14 cellular contexts compared by ENCODE assay signal in genomic region chr14:104802120-104802912, GRCh38. TPM values are rescaled to one million over a fixed set of nuclear protein-coding genes. Genes with fewer than 3 reads are reported as not detected.
DNase-seq lines count a peak whose midpoint lies in the region; ATAC-seq and TF ChIP-seq lines count a peak whose summit lies in the region.
"Had no signal": no experiment of that assay in that cellular context is flagged by ENCODE, and none has a peak within 500 bp of the region (broad histone marks: within the 10 kb centered on the region; RNA-seq: fewer than 3 reads in every experiment).

No MANE protein-coding gene starts in this region.

- H3K9me3 Mint-ChIP-seq in activated T-cell treated with anti-CD3 and anti-CD28 coated beads, Interleukin-2, amount 50 U/mL, for 24 hours: no peaks in the 10 kb centered on the region
- no peaks in the 10 kb centered on the region for H3K9me3 Mint-ChIP-seq in endodermal cell
- no peaks in the 10 kb centered on the region for H3K9me3 Mint-ChIP-seq in stimulated activated effector memory CD8-positive, alpha-beta T cell treated with anti-CD3 and anti-CD28 coated beads, Interleukin-12 subunit alpha, Interleukin-12 subunit beta, amount 100 ng/mL, for 72 hours

- no TSS peak for BruUV-seq in PC-9 (replicated peaks; lab: Mats Ljungman, UMichigan)

- peak overlapping the region; percentile 80 for H3K4me3 Mint-ChIP-seq in activated T-cell treated with anti-CD3 and anti-CD28 coated beads, Interleukin-2, amount 50 U/mL, for 24 hours
- H3K4me3 Mint-ChIP-seq in endodermal cell: peak overlapping the region; percentile 62
- H3K4me3 Mint-ChIP-seq in stimulated activated effector memory CD8-positive, alpha-beta T cell treated with anti-CD3 and anti-CD28 coated beads, Interleukin-12 subunit alpha, Interleukin-12 subunit beta, amount 100 ng/mL, for 72 hours: peak overlapping the region; percentile 79

- H3K4me1 ChIP-seq in PC-9 (replicated peaks; ENCODE audit: insufficient read depth) (peaks cover 16% of the 10 kb centered on the region), endodermal cell (ENCODE audit: control insufficient read depth, insufficient read depth, low read length) (peaks cover 4% of the 10 kb centered on the region), tibial artery (peaks cover 5 to 52% (median 28%) of the 10 kb centered on the region in 4 donors)

- CTCF ChIA-PET in PC-9 (lab: Charles Lee): no interaction called here

- POLR2A ChIA-PET in PC-9 (lab: Charles Lee; ENCODE audit: unreplicated experiment): no interaction called here

- H3K4me2 ChIP-seq in PC-9: peak overlapping the region; percentile 90

- peaks cover 3% of the 10 kb centered on the region for H3K36me3 Mint-ChIP-seq in activated T-cell treated with anti-CD3 and anti-CD28 coated beads, Interleukin-2, amount 50 U/mL, for 24 hours (ENCODE audit: low read depth)
- H3K36me3 Mint-ChIP-seq in endodermal cell (ENCODE audit: low read depth): peaks cover 3% of the 10 kb centered on the region
- no peaks in the 10 kb centered on the region for H3K36me3 Mint-ChIP-seq in stimulated activated effector memory CD8-positive, alpha-beta T cell treated with anti-CD3 and anti-CD28 coated beads, Interleukin-12 subunit alpha, Interleukin-12 subunit beta, amount 100 ng/mL, for 72 hours

- peaks cover 26% of the 10 kb centered on the region for H3F3A ChIP-seq in PC-9 (ENCODE audit: insufficient read depth, low read depth)

- no peaks in the 10 kb centered on the region for H3K27me3 ChIP-seq in PC-9 (ENCODE audit: insufficient read depth, low read depth)
- peaks cover 21% of the 10 kb centered on the region for H3K27me3 ChIP-seq in endodermal cell (ENCODE audit: control insufficient read depth, insufficient read depth, low read length, poor library complexity, severe bottlenecking)
- H3K27me3 ChIP-seq in tibial artery: no peaks in the 10 kb centered on the region
- H3K27me3 ChIP-seq: right atrium auricular region, upper lobe of left lung had no signal

- ATAC-seq in stimulated activated effector memory CD8-positive, alpha-beta T cell treated with anti-CD3 and anti-CD28 coated beads, Interleukin-12 subunit alpha, Interleukin-12 subunit beta, amount 100 ng/mL, for 72 hours: no peak
- no peak for ATAC-seq in HG02840 (IDR thresholded peaks at IDR 0.05; ENCODE audit: low FRiP score, unreplicated experiment)

- DNase-seq in activated T-cell treated with anti-CD3 and anti-CD28 coated beads, Interleukin-2, amount 50 U/mL, for 24 hours: no peak
- no peak for DNase-seq in activated T-cell treated with anti-CD3 and anti-CD28 coated beads, Interleukin-2, amount 50 U/mL, for 48 hours
- no peak for DNase-seq in PC-9
- DNase-seq in endodermal cell: no peak
- DNase-seq in stimulated activated effector memory CD8-positive, alpha-beta T cell treated with anti-CD3 and anti-CD28 coated beads, Interleukin-12 subunit alpha, Interleukin-12 subunit beta, amount 100 ng/mL, for 72 hours (ENCODE audit: low spot score in 2 of 2): no peak
- no peak for DNase-seq in tibial artery
- no peak for DNase-seq in middle frontal gyrus (ENCODE audit: extremely low spot score, low spot score)
- DNase-seq: activated CD8-positive, alpha-beta memory T cell treated with anti-CD3 and anti-CD28 coated beads, Interleukin-2, amount 50 U/mL, for 4 hours; hippocampal formation; NCI-H1694; NK-92 treated with Interleukin-12 subunit alpha and Interleukin-12 subunit beta, amount 100 ng/mL, for 24 hours had no signal

- WGBS in endodermal cell (ENCODE audit: insufficient coverage in 1 of 2, insufficient read length in 1 of 2), 2 experiments: 93 to 95% methylated on average over 28 to 34 of the region's 34 CpGs

- H3K27ac Mint-ChIP-seq in activated T-cell treated with anti-CD3 and anti-CD28 coated beads, Interleukin-2, amount 50 U/mL, for 24 hours: no peak overlapping the region
- H3K27ac Mint-ChIP-seq in endodermal cell: no peak overlapping the region
- no peak overlapping the region for H3K27ac Mint-ChIP-seq in stimulated activated effector memory CD8-positive, alpha-beta T cell treated with anti-CD3 and anti-CD28 coated beads, Interleukin-12 subunit alpha, Interleukin-12 subunit beta, amount 100 ng/mL, for 72 hours

- H3K4me3 ChIP-seq in PC-9: no peak overlapping the region
- no peak overlapping the region for H3K4me3 ChIP-seq in endodermal cell (ENCODE audit: low read length)
- peak overlapping the region in 1 of 2 donors; percentile 89 for H3K4me3 ChIP-seq in tibial artery

- peaks cover 30% of the 10 kb centered on the region for H3K4me1 Mint-ChIP-seq in activated T-cell treated with anti-CD3 and anti-CD28 coated beads, Interleukin-2, amount 50 U/mL, for 24 hours (ENCODE audit: low read depth)
- peaks cover 9% of the 10 kb centered on the region for H3K4me1 Mint-ChIP-seq in endodermal cell
- H3K4me1 Mint-ChIP-seq in stimulated activated effector memory CD8-positive, alpha-beta T cell treated with anti-CD3 and anti-CD28 coated beads, Interleukin-12 subunit alpha, Interleukin-12 subunit beta, amount 100 ng/mL, for 72 hours: peaks cover 33% of the 10 kb centered on the region

- H2AFZ ChIP-seq in PC-9: no peak overlapping the region

- H4K20me1 ChIP-seq in PC-9 (ENCODE audit: insufficient read depth): peaks cover 4% of the 10 kb centered on the region

- intact Hi-C loops in PC-9 (cut with micrococcal nuclease; ENCODE audit: unreplicated experiment): no loop called here
- intact Hi-C loops in tibial artery (cut with DNase I; ENCODE audit: low total_unique reads): no loop called here

- H3K27me3 Mint-ChIP-seq in activated T-cell treated with anti-CD3 and anti-CD28 coated beads, Interleukin-2, amount 50 U/mL, for 24 hours: peaks cover 6% of the 10 kb centered on the region
- H3K27me3 Mint-ChIP-seq in endodermal cell (ENCODE audit: insufficient read depth): peaks cover 42% of the 10 kb centered on the region

- TF ChIP-seq CTCF in PC-9 (conservative IDR thresholded peaks at IDR 0.05) (no peak), endodermal cell (conservative IDR thresholded peaks at IDR 0.05) (no peak), tibial artery (IDR thresholded peaks at IDR 0.05) (no peak)

- H3K79me2 ChIP-seq in PC-9 (ENCODE audit: low read depth): no peaks in the 10 kb centered on the region

- no peaks in the 10 kb centered on the region for H3K9me2 ChIP-seq in PC-9 (ENCODE audit: insufficient read depth)

- no peaks in the 10 kb centered on the region for H3K9me3 ChIP-seq in PC-9 (ENCODE audit: insufficient read depth, low read depth)
- H3K9me3 ChIP-seq in endodermal cell (ENCODE audit: control insufficient read depth, low read length): no peaks in the 10 kb centered on the region
- H3K9me3 ChIP-seq in tibial artery: no peaks in the 10 kb centered on the region
- H3K9me3 ChIP-seq: right atrium auricular region, upper lobe of left lung had no signal

- H3K36me3 ChIP-seq in PC-9 (ENCODE audit: low read depth) (no peaks in the 10 kb centered on the region), endodermal cell (ENCODE audit: control insufficient read depth, insufficient read depth, low read length) (no peaks in the 10 kb centered on the region), tibial artery (no peaks in the 10 kb centered on the region)
- H3K36me3 ChIP-seq: right atrium auricular region, upper lobe of left lung had no signal

- H3K9ac ChIP-seq in endodermal cell (ENCODE audit: extremely low read depth, low read length, poor library complexity, severe bottlenecking): no peak overlapping the region

- no peak overlapping the region for H3K27ac ChIP-seq in PC-9
- no peak overlapping the region for H3K27ac ChIP-seq in endodermal cell (ENCODE audit: low read depth, low read length)
- no peak overlapping the region for H3K27ac ChIP-seq in tibial artery

RNA-seq across cellular contexts. Expression of gene ZBTB42, which starts 1.4 kb away (rescaled TPM):
- 4.2 and 6.1 TPM in 2 replicates for total RNA-seq in PC-9 (2021)
- 1 to 10 TPM; 7.7 to 8.4 TPM for total RNA-seq in endodermal cell
- polyA plus RNA-seq in endodermal cell (2013, experiment 1 of 2): 2.4 TPM
- polyA plus RNA-seq in endodermal cell (2013, experiment 2 of 2): 2.6 TPM

RNA-seq across cellular contexts. Expression of gene AKT1, which starts 6.8 kb away (rescaled TPM):
- total RNA-seq in PC-9 (2021) (107 and 144 TPM in 2 replicates), endodermal cell (100 to 1,000 TPM; 133 to 152 TPM)
- 103 TPM for polyA plus RNA-seq in endodermal cell (2013, experiment 1 of 2)
- polyA plus RNA-seq in endodermal cell (2013, experiment 2 of 2): 95.5 TPM

RNA-seq across cellular contexts. Expression of gene SIVA1, which starts 49.4 kb away (rescaled TPM):
- 85.8 and 116 TPM in 2 replicates for total RNA-seq in PC-9 (2021)
- total RNA-seq in endodermal cell: 10 to 100 TPM; 82.5 to 87.3 TPM
- 89.7 TPM for polyA plus RNA-seq in endodermal cell (2013, experiment 1 of 2)
- 92.2 TPM for polyA plus RNA-seq in endodermal cell (2013, experiment 2 of 2)
